30 cellular contexts compared by ENCODE assay signal in genomic region chr7:128912281-128912680, GRCh38. TPM values are rescaled to one million over a fixed set of nuclear protein-coding genes. Genes with fewer than 3 reads are reported as not detected.
DNase-seq lines count a peak whose midpoint lies in the region; ATAC-seq, FAIRE-seq and TF ChIP-seq lines count a peak whose summit lies in the region.
"Had no signal": no experiment of that assay in that cellular context is flagged by ENCODE, and none has a peak within 500 bp of the region (broad histone marks: within the 10 kb centered on the region; RNA-seq: fewer than 3 reads in every experiment).

No MANE protein-coding gene starts in this region.

- no peak overlapping the region for H2AFZ ChIP-seq in H1 (ENCODE audit: low read length)

- peak; percentile 6 for DNase-seq in left cardiac atrium
- no peak for DNase-seq in right atrium auricular region (ENCODE audit: low spot score)
- peak in 1 of 2 experiments; percentile 39 for DNase-seq in H1 (ENCODE audit: low read depth in 1 of 2, low spot score in 2 of 2)
- DNase-seq in nephron progenitor cell = no peak
- no peak for DNase-seq in GM10248 (ENCODE audit: extremely low spot score)
- no peak for DNase-seq in UCSD-AML1 (lab: John Stamatoyannopoulos, UW; ENCODE audit: unreplicated experiment)
- DNase-seq in NCI-H748 (lab: John Stamatoyannopoulos, UW; ENCODE audit: unreplicated experiment) = no peak
- DNase-seq: activated CD4-positive, alpha-beta T cell treated with anti-CD3 and anti-CD28 coated beads, Interleukin-2, amount 10 ng/mL, durations not matched to agents 24 days and 14 days; activated effector memory CD4-positive, alpha-beta T cell treated with Interleukin-2 at 50 U/mL for 16 hours; activated naive CD8-positive, alpha-beta T cell treated with anti-CD3 and anti-CD28 coated beads, Interleukin-2, amount 10 ng/mL, durations not matched to agents 7 days and 5 days; EL; foreskin fibroblast; KBM-7; naive thymus-derived CD8-positive, alpha-beta T cell; NCI-H1092 treated with DMSO at 0.1 percent for 48 hours; NCI-H187 treated with DMSO at 0.1 percent for 48 hours; NCI-H2171; OCI-M1; small intestine; stimulated activated naive CD8-positive, alpha-beta T cell treated with anti-CD3 and anti-CD28 coated beads, Interleukin-15, Interleukin-2, amounts not matched to agents 100 U/mL and 50 U/mL, for 24 hours had no signal

- H3K36me3 ChIP-seq in right atrium auricular region = no peaks in the 10 kb centered on the region
- no peaks in the 10 kb centered on the region for H3K36me3 ChIP-seq in H1 (ENCODE audit: control insufficient read depth in 2 of 4, insufficient read depth in 4 of 4, low read length in 3 of 4)
- H3K36me3 ChIP-seq: ascending aorta had no signal

- H3K23ac ChIP-seq in H1 (ENCODE audit: insufficient read length) = no peak overlapping the region

- no peak overlapping the region for H2BK120ac ChIP-seq in H1 (replicated peaks; ENCODE audit: low read depth, low read length)

- 86% methylated on average over 3 of the region's 3 CpGs; no CpG with 5 or more reads in 1 of the 2 experiments for WGBS in H1 (ENCODE audit: extremely low coverage in 1 of 2, insufficient coverage in 1 of 2, insufficient read length in 1 of 2, insufficient replicate concordance in 2 of 2, low coverage in 1 of 2, low lambda C conversion rate in 2 of 2, missing lambda C conversion rate in 1 of 2), 2 experiments

- no peak for TF ChIP-seq CTCF in right atrium auricular region (IDR thresholded peaks at IDR 0.05)
- no peak for TF ChIP-seq CTCF in H1 (IDR thresholded peaks at IDR 0.05; ENCODE audit: control extremely low read depth in 1 of 3, insufficient read depth in 1 of 3, low read depth in 1 of 3, low read length in 3 of 3)
- no peak for TF ChIP-seq CTCF in nephron progenitor cell (IDR thresholded peaks at IDR 0.05)
- TF ChIP-seq CTCF in GM10248 (IDR thresholded peaks at IDR 0.05; ENCODE audit: control extremely low read depth, extremely low read depth, low read depth, missing control alignments) = no peak

- H3K4me1 Mint-ChIP-seq in nephron progenitor cell = peaks cover 57% of the 10 kb centered on the region

- no peak overlapping the region for H4K91ac ChIP-seq in H1 (replicated peaks; ENCODE audit: insufficient read length, low read length)

- H3K4me1 ChIP-seq in right atrium auricular region (peaks cover 0 to 33% of the 10 kb centered on the region in 2 donors), H1 (replicated peaks in 1 of 4; ENCODE audit: control insufficient read depth in 3 of 4, insufficient read depth in 4 of 4, low read length in 3 of 4) (peaks cover 4 to 45% (median 20%) of the 10 kb centered on the region in 4 experiments)

- no peak for ATAC-seq in left cardiac atrium
- ATAC-seq: esophagus mucosa; naive thymus-derived CD8-positive, alpha-beta T cell; stimulated activated naive CD8-positive, alpha-beta T cell treated with anti-CD3 and anti-CD28 coated beads, Interleukin-15, Interleukin-2, amounts not matched to agents 100 U/mL and 50 U/mL, for 24 hours had no signal

- TF ChIP-seq EP300 in H1 (IDR thresholded peaks at IDR 0.05; ENCODE audit: borderline replicate concordance in 1 of 2, low read depth in 2 of 2, low read length in 2 of 2) = no peak

- H3K4ac ChIP-seq in H1 (replicated peaks; ENCODE audit: insufficient read length, low read depth, low read length) = no peak overlapping the region

- H3K27me3 ChIP-seq in right atrium auricular region = peaks cover 17 to 21% of the 10 kb centered on the region in 2 donors
- H3K27me3 ChIP-seq in H1 (replicated peaks in 1 of 4; ENCODE audit: control insufficient read depth in 3 of 4, extremely low read depth in 1 of 4, insufficient read depth in 3 of 4, low read length in 3 of 4) = peaks cover 31 to 76% (median 61%) of the 10 kb centered on the region in 4 experiments
- H3K27me3 ChIP-seq: ascending aorta had no signal

- H2BK20ac ChIP-seq in H1 (ENCODE audit: low read length) = 0 out of 2 replicates have a peak overlapping the region, but pooled peaks have one; percentile 75

- H3K9me3 ChIP-seq in right atrium auricular region (no peaks in the 10 kb centered on the region), H1 (ENCODE audit: insufficient read depth in 2 of 2, low read depth in 1 of 2, low read length in 1 of 2) (no peaks in the 10 kb centered on the region)
- H3K9me3 ChIP-seq: ascending aorta had no signal

- no peak overlapping the region for H3K9ac ChIP-seq in H1 (replicated peaks in 1 of 4; ENCODE audit: extremely low read depth in 1 of 4, low read depth in 3 of 4, low read length in 3 of 4)

- no peak overlapping the region for H2AK5ac ChIP-seq in H1 (ENCODE audit: low read depth, low read length)

- peaks cover 37% of the 10 kb centered on the region for H3K27me3 Mint-ChIP-seq in nephron progenitor cell (ENCODE audit: low read depth, poor library complexity)

- H4K8ac ChIP-seq in H1 (ENCODE audit: extremely low read depth, insufficient read depth, low read length) = no peak overlapping the region

- H2BK15ac ChIP-seq in H1 (ENCODE audit: low read length) = 0 out of 2 replicates have a peak overlapping the region, but pooled peaks have one; percentile 72

- intact Hi-C loops in left cardiac atrium (cut with DNase I) = no loop called here

- peaks cover 0 to 1% of the 10 kb centered on the region in 2 experiments for H4K20me1 ChIP-seq in H1 (replicated peaks in 1 of 2; ENCODE audit: control insufficient read depth in 1 of 2, insufficient read depth in 2 of 2, low read length in 2 of 2)

- no peaks in the 10 kb centered on the region for H3K36me3 Mint-ChIP-seq in nephron progenitor cell (ENCODE audit: low read depth)
- H3K36me3 Mint-ChIP-seq: activated naive CD8-positive, alpha-beta T cell treated with anti-CD3 and anti-CD28 coated beads, Interleukin-2, amount 10 ng/mL, durations not matched to agents 7 days and 5 days; naive thymus-derived CD8-positive, alpha-beta T cell had no signal

- H3K14ac ChIP-seq in H1 (ENCODE audit: insufficient read length) = no peak overlapping the region

- H3K23me2 ChIP-seq in H1 (ENCODE audit: low read depth, low read length) = peaks cover 17% of the 10 kb centered on the region; the same call in 1 of the 2 replicates

- no peak overlapping the region for H4K5ac ChIP-seq in H1 (ENCODE audit: insufficient read length, low read depth, low read length)

- POLR2A ChIA-PET in H1 (lab: Charles Lee; ENCODE audit: partially characterized antibody) = interaction anchor here (1.5 to 2.4 kb wide), 3 partner anchors 11 to 142 kb away, joined by 3 to 9 read pairs (median 6); partner anchors contain the start of gene TNPO3
- POLR2A ChIA-PET in GM10248 (lab: Yijun Ruan, JAX) = no interaction called here

- H3K4me3 ChIP-seq in right atrium auricular region (no peak overlapping the region), H1 (ENCODE audit: extremely low read depth in 1 of 4, insufficient read depth in 2 of 4, low read depth in 3 of 4, low read length in 4 of 4) (no peak overlapping the region)
- H3K4me3 ChIP-seq: ascending aorta had no signal

- CTCF ChIA-PET in H1 (lab: Charles Lee; ENCODE audit: partially characterized antibody) (interaction anchor here (1.0 to 4.5 kb wide), 10 partner anchors 11 to 179 kb away, joined by 3 to 42 read pairs (median 4); no protein-coding TSS in a partner anchor), GM10248 (lab: Yijun Ruan, JAX) (interaction anchor here (1.4 to 1.9 kb wide), 3 partner anchors 10 to 179 kb away, joined by 4 to 9 read pairs (median 6); no protein-coding TSS in a partner anchor)

- TF ChIP-seq POLR2A in H1 (IDR thresholded peaks at IDR 0.05; ENCODE audit: control extremely low read depth in 1 of 2, low read depth in 2 of 2, low read length in 2 of 2) = no peak

- H3K79me1 ChIP-seq in H1 (ENCODE audit: low read depth, low read length) = no peaks in the 10 kb centered on the region

- no peak for FAIRE-seq in H1 (lab: Jason Lieb, UNC)
- FAIRE-seq: colon, H54, islet of Langerhans, small intestine had no signal

- H3K18ac ChIP-seq in H1 (ENCODE audit: extremely low read depth, low read length) = no peak overlapping the region

- TF ChIP-seq RAD21 in H1 (IDR thresholded peaks at IDR 0.05 in 1 of 2, conservative IDR thresholded peaks at IDR 0.05 in 1 of 2; ENCODE audit: low read depth in 2 of 2, low read length in 2 of 2) = no peak

- H3K27ac Mint-ChIP-seq in nephron progenitor cell = peak overlapping the region; percentile 29
- H3K27ac Mint-ChIP-seq: activated CD4-positive, alpha-beta T cell treated with anti-CD3 and anti-CD28 coated beads, Interleukin-2, amount 10 ng/mL, durations not matched to agents 24 days and 14 days; B cell; naive thymus-derived CD8-positive, alpha-beta T cell; T-helper 2 cell treated with Interferon-gamma antibody and Interleukin-4, amounts not matched to agents 5 μg/mL and 100 μg/mL, for 36 hours had no signal

- no peak overlapping the region for H2BK5ac ChIP-seq in H1 (ENCODE audit: low read depth, low read length)

- no peaks in the 10 kb centered on the region for H3K79me2 ChIP-seq in H1 (ENCODE audit: control insufficient read depth in 1 of 2, insufficient read depth in 2 of 2, low read length in 2 of 2)

- no peaks in the 10 kb centered on the region for H3K9me3 Mint-ChIP-seq in nephron progenitor cell
- H3K9me3 Mint-ChIP-seq: activated CD4-positive, alpha-beta T cell treated with anti-CD3 and anti-CD28 coated beads, Interleukin-2, amount 10 ng/mL, durations not matched to agents 24 days and 14 days; activated naive CD8-positive, alpha-beta T cell treated with anti-CD3 and anti-CD28 coated beads, Interleukin-2, amount 10 ng/mL, durations not matched to agents 7 days and 5 days; naive thymus-derived CD8-positive, alpha-beta T cell; T-helper 2 cell treated with Interferon-gamma antibody and Interleukin-4, amounts not matched to agents 5 μg/mL and 100 μg/mL, for 36 hours had no signal

- peak overlapping the region; percentile 68; the same call in 1 of the 2 replicates for H2BK12ac ChIP-seq in H1 (ENCODE audit: low read depth, low read length)

- H3K4me2 ChIP-seq in H1 (ENCODE audit: insufficient read depth in 1 of 2, low read depth in 2 of 2, low read length in 2 of 2) = no peak overlapping the region; a peak in 1 of 4 replicates

- H3K27ac ChIP-seq in right atrium auricular region (no peak overlapping the region), H1 (ENCODE audit: low read depth, low read length) (no peak overlapping the region)
- H3K27ac ChIP-seq: ascending aorta, VCaP had no signal

- peak overlapping the region; percentile 79 for H3K4me3 Mint-ChIP-seq in nephron progenitor cell
- H3K4me3 Mint-ChIP-seq: activated CD4-positive, alpha-beta T cell treated with anti-CD3 and anti-CD28 coated beads, Interleukin-2, amount 10 ng/mL, durations not matched to agents 24 days and 14 days; activated naive CD8-positive, alpha-beta T cell treated with anti-CD3 and anti-CD28 coated beads, Interleukin-2, amount 10 ng/mL, durations not matched to agents 7 days and 5 days; B cell; naive thymus-derived CD8-positive, alpha-beta T cell; T-helper 2 cell treated with Interferon-gamma antibody and Interleukin-4, amounts not matched to agents 5 μg/mL and 100 μg/mL, for 36 hours had no signal

- H3K56ac ChIP-seq in H1 (replicated peaks; ENCODE audit: insufficient read length, low read depth, low read length) = no peak overlapping the region

RNA-seq across cellular contexts. Expression of gene KCP, which starts 1.8 kb away (rescaled TPM):
- under 1 TPM; 0.31 to 0.50 TPM for total RNA-seq in left cardiac atrium
- total RNA-seq in right atrium auricular region = not detected
- total RNA-seq in H1 (2021; fragmentation: NEBNext Ultra II Directional; extraction: Animal tissue kit (Norgen Biotek cat#: 25700)) = 1.8 and 2.0 TPM in 2 replicates
- 1.3 and 2.1 TPM in 2 replicates for polyA plus RNA-seq in H1 (2011; rRNA removed)
- 1.6 TPM for polyA plus RNA-seq in H1 (2011; cell fraction: cytosol; rRNA removed)
- polyA plus RNA-seq in H1 (2011; cell fraction: nucleus; rRNA removed) = 8.1 TPM
- polyA plus RNA-seq in H1 (2012, experiment 1 of 2) = 1.1 to 2.3 TPM (median 1.6 TPM) in 4 replicates
- polyA plus RNA-seq in H1 (2012, experiment 2 of 2) = 0.51 TPM
- polyA plus RNA-seq in H1 (2013, experiment 1 of 2) = 1.8 TPM
- 1.5 TPM for polyA plus RNA-seq in H1 (2013, experiment 2 of 2)
- 1.1 and 1.4 TPM in 2 replicates for polyA minus RNA-seq in H1 (2011; rRNA and poly(A)+ RNA removed)
- 0.59 TPM for polyA minus RNA-seq in H1 (2011; cell fraction: cytosol; rRNA and poly(A)+ RNA removed)
- 4.3 TPM for polyA minus RNA-seq in H1 (2011; cell fraction: nucleus; rRNA and poly(A)+ RNA removed)
- total RNA-seq: M059J, NCI-H460 had no signal
- polyA plus RNA-seq: naive thymus-derived CD8-positive, alpha-beta T cell had no signal

RNA-seq across cellular contexts. Expression of gene IRF5, which starts 25.4 kb away (rescaled TPM):
- total RNA-seq in left cardiac atrium = 1 to 10 TPM; 4.6 to 5.6 TPM
- 1 to 10 TPM; 2.7 to 4.4 TPM for total RNA-seq in right atrium auricular region
- 0.28 and 0.75 TPM in 2 replicates for total RNA-seq in H1 (2021; fragmentation: NEBNext Ultra II Directional; extraction: Animal tissue kit (Norgen Biotek cat#: 25700))
- 1.1 and 1.5 TPM in 2 replicates for polyA plus RNA-seq in H1 (2011; rRNA removed)
- polyA plus RNA-seq in H1 (2011; cell fraction: cytosol; rRNA removed) = 1.5 TPM
- 2.5 TPM for polyA plus RNA-seq in H1 (2011; cell fraction: nucleus; rRNA removed)
- polyA plus RNA-seq in H1 (2012, experiment 1 of 2) = 0.93 to 1.4 TPM (median 1.2 TPM) in 4 replicates
- 1.7 TPM for polyA plus RNA-seq in H1 (2012, experiment 2 of 2)
- polyA plus RNA-seq in H1 (2013, experiment 1 of 2) = 0.55 TPM
- 0.44 TPM for polyA plus RNA-seq in H1 (2013, experiment 2 of 2)
- polyA minus RNA-seq in H1 (2011; rRNA and poly(A)+ RNA removed) = 0.83 and 1.8 TPM in 2 replicates
- polyA minus RNA-seq in H1 (2011; cell fraction: cytosol; rRNA and poly(A)+ RNA removed) = 1.2 TPM
- 1.1 TPM for polyA minus RNA-seq in H1 (2011; cell fraction: nucleus; rRNA and poly(A)+ RNA removed)
- total RNA-seq: ascending aorta had no signal

RNA-seq across cellular contexts. Expression of gene ATP6V1F, which starts 49.6 kb away (rescaled TPM):
- total RNA-seq in left cardiac atrium (100 to 1,000 TPM; 117 to 119 TPM), right atrium auricular region (100 to 1,000 TPM; 121 TPM)
- 104 TPM in 2 replicates for total RNA-seq in H1 (2021; fragmentation: NEBNext Ultra II Directional; extraction: Animal tissue kit (Norgen Biotek cat#: 25700))
- 318 and 344 TPM in 2 replicates for polyA plus RNA-seq in H1 (2011; rRNA removed)
- 227 TPM for polyA plus RNA-seq in H1 (2011; cell fraction: cytosol; rRNA removed)
- 147 TPM for polyA plus RNA-seq in H1 (2011; cell fraction: nucleus; rRNA removed)
- 165 to 195 TPM (median 180 TPM) in 4 replicates for polyA plus RNA-seq in H1 (2012, experiment 1 of 2)
- 412 TPM for polyA plus RNA-seq in H1 (2012, experiment 2 of 2)
- 164 TPM for polyA plus RNA-seq in H1 (2013, experiment 1 of 2)
- polyA plus RNA-seq in H1 (2013, experiment 2 of 2) = 168 TPM
- polyA minus RNA-seq in H1 (2011; rRNA and poly(A)+ RNA removed) = 36.9 and 39.0 TPM in 2 replicates
- polyA minus RNA-seq in H1 (2011; cell fraction: cytosol; rRNA and poly(A)+ RNA removed) = 25.6 TPM
- polyA minus RNA-seq in H1 (2011; cell fraction: nucleus; rRNA and poly(A)+ RNA removed) = 35.3 TPM
